In the genomic region with DNA sequence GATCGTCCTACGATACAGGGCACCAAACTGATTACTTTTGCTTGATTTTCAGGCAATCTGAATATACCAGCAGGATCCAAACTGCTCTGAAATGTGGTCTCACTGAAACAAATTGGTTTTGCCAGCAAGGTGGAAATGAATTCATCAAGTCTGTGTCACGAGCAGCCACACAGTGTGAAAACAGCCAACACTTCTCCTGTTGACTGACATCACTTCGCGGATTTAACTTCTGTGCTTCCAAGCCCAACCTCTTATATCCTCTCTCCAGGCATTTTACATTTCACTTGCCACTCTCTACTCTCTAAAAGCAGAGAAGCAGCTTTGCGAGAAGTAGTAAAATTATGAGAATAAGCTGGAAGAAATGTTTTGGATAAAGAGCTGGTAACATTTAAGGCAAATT, we compare ENCODE assay signal across 34 cellular contexts.
"Had no signal": no experiment of that assay in that cellular context is flagged by ENCODE, and none has a peak within 500 bp of the region (broad histone marks: within the 10 kb centered on the region; RNA-seq: fewer than 3 reads in every experiment).

No MANE protein-coding gene starts in this region.

- H3K4me1 ChIP-seq: adrenal gland, body of pancreas, colonic mucosa had no signal

- H3K9me3 Mint-ChIP-seq: activated B cell treated with CpG ODN at 0.5 μM for 24 hours; activated CD4-positive, alpha-beta memory T cell treated with anti-CD3 and anti-CD28 coated beads for 36 hours; activated CD4-positive, alpha-beta T cell treated with anti-CD3 and anti-CD28 coated beads, Interleukin-2, amount 10 ng/mL, durations not matched to agents 24 days and 14 days; activated naive CD4-positive, alpha-beta T cell treated with anti-CD3 and anti-CD28 coated beads for 36 hours; activated naive CD4-positive, alpha-beta T cell treated with anti-CD3 and anti-CD28 coated beads, Interleukin-2, amount 50 U/mL, for 24 hours; activated T-helper 1 cell treated with anti-CD3 and anti-CD28 coated beads, Interleukin-12 subunit alpha, Interleukin-12 subunit beta, Interleukin-2, Interleukin-4 antibody, amounts not matched to agents 30 ng/mL and 10 ng/mL and 1 ng/mL, durations not matched to agents 14 hours and 24 hours and 36 hours; dendritic cell treated with granulocyte-macrophage colony-stimulating factor and Interleukin-4, amounts not matched to agents 40 ng/mL and 50 ng/mL, for 4 days had no signal

- H3K27me3 Mint-ChIP-seq: activated B cell treated with CpG ODN at 0.5 μM for 24 hours; activated CD4-positive, alpha-beta memory T cell treated with anti-CD3 and anti-CD28 coated beads for 36 hours; activated CD4-positive, alpha-beta T cell treated with anti-CD3 and anti-CD28 coated beads, Interleukin-2, amount 10 ng/mL, durations not matched to agents 24 days and 14 days; activated CD8-positive, alpha-beta memory T cell treated with anti-CD3 and anti-CD28 coated beads, Interleukin-2, amount 10 ng/mL, durations not matched to agents 7 days and 5 days; activated naive CD4-positive, alpha-beta T cell treated with anti-CD3 and anti-CD28 coated beads, Interleukin-2, amount 50 U/mL, for 24 hours; activated naive CD8-positive, alpha-beta T cell treated with anti-CD3 and anti-CD28 coated beads for 36 hours; activated naive CD8-positive, alpha-beta T cell treated with anti-CD3 and anti-CD28 coated beads, Interleukin-2, amount 50 U/mL, for 24 hours; T-helper 17 cell had no signal

- H3K27ac ChIP-seq: adrenal gland, body of pancreas, colonic mucosa, dorsolateral prefrontal cortex, WERI-Rb-1 had no signal

- H3K9me3 ChIP-seq: adrenal gland, body of pancreas, colonic mucosa had no signal

- H3K4me3 ChIP-seq: adrenal gland, body of pancreas, colonic mucosa, dorsolateral prefrontal cortex had no signal

- DNase-seq: activated B cell treated with CpG ODN at 0.5 μM for 24 hours; activated CD4-positive, alpha-beta memory T cell treated with anti-CD3 and anti-CD28 coated beads for 36 hours; activated CD4-positive, alpha-beta T cell treated with anti-CD3 and anti-CD28 coated beads, Interleukin-2, amount 10 ng/mL, durations not matched to agents 24 days and 14 days; activated CD8-positive, alpha-beta memory T cell treated with anti-CD3 and anti-CD28 coated beads, Interleukin-2, amount 10 ng/mL, durations not matched to agents 7 days and 5 days; activated CD8-positive, alpha-beta memory T cell treated with anti-CD3 and anti-CD28 coated beads, Interleukin-2, amount 50 U/mL, for 4 hours; activated CD8-positive, alpha-beta T cell treated with anti-CD3 and anti-CD28 coated beads, Interleukin-2, amount 10 ng/mL, durations not matched to agents 7 days and 5 days; activated effector memory CD4-positive, alpha-beta T cell treated with anti-CD3 and anti-CD28 coated beads, Interleukin-2, amount 50 U/mL, for 16 hours; activated naive CD4-positive, alpha-beta T cell treated with anti-CD3 and anti-CD28 coated beads for 36 hours; activated naive CD8-positive, alpha-beta T cell treated with anti-CD3 and anti-CD28 coated beads for 36 hours; activated naive CD8-positive, alpha-beta T cell treated with anti-CD3 and anti-CD28 coated beads, Interleukin-2, amount 50 U/mL, for 24 hours; activated T-cell treated with anti-CD3 and anti-CD28 coated beads, Interleukin-2, amount 50 U/mL, for 1 hour; activated T-cell treated with anti-CD3 and anti-CD28 coated beads, Interleukin-2, amount 50 U/mL, for 48 hours; adrenal gland; amygdala; aorta; body of pancreas; central memory CD4-positive, alpha-beta T cell; cerebellar nuclear complex; colonic mucosa; dorsolateral prefrontal cortex; effector memory CD4-positive, alpha-beta T cell; endodermal cell; foreskin fibroblast; T-helper 1 cell; T-helper 17 cell; T1000; WERI-Rb-1 had no signal

- H3K36me3 ChIP-seq: adrenal gland, colonic mucosa, WERI-Rb-1 had no signal

- H3K4me3 Mint-ChIP-seq: activated B cell treated with CpG ODN at 0.5 μM for 24 hours; activated CD4-positive, alpha-beta memory T cell treated with anti-CD3 and anti-CD28 coated beads for 36 hours; activated CD4-positive, alpha-beta T cell treated with anti-CD3 and anti-CD28 coated beads, Interleukin-2, amount 10 ng/mL, durations not matched to agents 24 days and 14 days; activated CD8-positive, alpha-beta memory T cell treated with anti-CD3 and anti-CD28 coated beads, Interleukin-2, amount 10 ng/mL, durations not matched to agents 7 days and 5 days; activated CD8-positive, alpha-beta T cell treated with anti-CD3 and anti-CD28 coated beads, Interleukin-2, amount 10 ng/mL, durations not matched to agents 7 days and 5 days; activated naive CD4-positive, alpha-beta T cell treated with anti-CD3 and anti-CD28 coated beads for 36 hours; activated naive CD4-positive, alpha-beta T cell treated with anti-CD3 and anti-CD28 coated beads, Interleukin-2, amount 50 U/mL, for 24 hours; activated naive CD8-positive, alpha-beta T cell treated with anti-CD3 and anti-CD28 coated beads for 36 hours; activated naive CD8-positive, alpha-beta T cell treated with anti-CD3 and anti-CD28 coated beads, Interleukin-2, amount 50 U/mL, for 24 hours; activated T-helper 1 cell treated with anti-CD3 and anti-CD28 coated beads, Interleukin-12 subunit alpha, Interleukin-12 subunit beta, Interleukin-2, Interleukin-4 antibody, amounts not matched to agents 30 ng/mL and 10 ng/mL and 1 ng/mL, durations not matched to agents 14 hours and 24 hours and 36 hours; dendritic cell treated with granulocyte-macrophage colony-stimulating factor and Interleukin-4, amounts not matched to agents 40 ng/mL and 50 ng/mL, for 4 days; endodermal cell; T-helper 17 cell; T-helper 2 cell treated with Interferon-gamma antibody and Interleukin-4, amounts not matched to agents 5 μg/mL and 100 μg/mL, for 36 hours had no signal

- ATAC-seq: activated CD4-positive, CD25-positive, alpha-beta regulatory T cell treated with anti-CD3 and anti-CD28 coated beads, Interleukin-2, amount 50 U/mL, for 24 hours; activated CD8-positive, alpha-beta memory T cell treated with anti-CD3 and anti-CD28 coated beads, Interleukin-2, amount 10 ng/mL, durations not matched to agents 7 days and 5 days; activated CD8-positive, alpha-beta T cell treated with anti-CD3 and anti-CD28 coated beads, Interleukin-2, amount 10 ng/mL, durations not matched to agents 7 days and 5 days; activated naive CD8-positive, alpha-beta T cell treated with anti-CD3 and anti-CD28 coated beads, Interleukin-2, amount 50 U/mL, for 24 hours; body of pancreas; esophagus mucosa; T-helper 17 cell had no signal

- H3K36me3 Mint-ChIP-seq: activated CD4-positive, alpha-beta memory T cell treated with anti-CD3 and anti-CD28 coated beads for 36 hours; activated CD8-positive, alpha-beta memory T cell treated with anti-CD3 and anti-CD28 coated beads, Interleukin-2, amount 10 ng/mL, durations not matched to agents 7 days and 5 days; activated naive CD4-positive, alpha-beta T cell treated with anti-CD3 and anti-CD28 coated beads, Interleukin-2, amount 50 U/mL, for 24 hours; activated naive CD8-positive, alpha-beta T cell treated with anti-CD3 and anti-CD28 coated beads for 36 hours had no signal

- H3K27me3 ChIP-seq: adrenal gland, body of pancreas, colonic mucosa had no signal

- H3K4me1 Mint-ChIP-seq: activated B cell treated with CpG ODN at 0.5 μM for 24 hours; activated CD4-positive, alpha-beta T cell treated with anti-CD3 and anti-CD28 coated beads, Interleukin-2, amount 10 ng/mL, durations not matched to agents 24 days and 14 days; activated CD8-positive, alpha-beta memory T cell treated with anti-CD3 and anti-CD28 coated beads, Interleukin-2, amount 10 ng/mL, durations not matched to agents 7 days and 5 days; activated naive CD4-positive, alpha-beta T cell treated with anti-CD3 and anti-CD28 coated beads, Interleukin-2, amount 50 U/mL, for 24 hours; activated naive CD8-positive, alpha-beta T cell treated with anti-CD3 and anti-CD28 coated beads for 36 hours; activated naive CD8-positive, alpha-beta T cell treated with anti-CD3 and anti-CD28 coated beads, Interleukin-2, amount 50 U/mL, for 24 hours; endodermal cell; T-helper 17 cell had no signal

- H3K27ac Mint-ChIP-seq: activated B cell treated with CpG ODN at 0.5 μM for 24 hours; activated CD4-positive, alpha-beta memory T cell treated with anti-CD3 and anti-CD28 coated beads for 36 hours; activated CD4-positive, alpha-beta T cell treated with anti-CD3 and anti-CD28 coated beads, Interleukin-2, amount 10 ng/mL, durations not matched to agents 24 days and 14 days; activated CD8-positive, alpha-beta memory T cell treated with anti-CD3 and anti-CD28 coated beads, Interleukin-2, amount 10 ng/mL, durations not matched to agents 7 days and 5 days; activated CD8-positive, alpha-beta T cell treated with anti-CD3 and anti-CD28 coated beads, Interleukin-2, amount 10 ng/mL, durations not matched to agents 7 days and 5 days; activated naive CD4-positive, alpha-beta T cell treated with anti-CD3 and anti-CD28 coated beads for 36 hours; activated naive CD4-positive, alpha-beta T cell treated with anti-CD3 and anti-CD28 coated beads, Interleukin-2, amount 50 U/mL, for 24 hours; activated naive CD8-positive, alpha-beta T cell treated with anti-CD3 and anti-CD28 coated beads for 36 hours; activated naive CD8-positive, alpha-beta T cell treated with anti-CD3 and anti-CD28 coated beads, Interleukin-2, amount 50 U/mL, for 24 hours; activated T-helper 1 cell treated with anti-CD3 and anti-CD28 coated beads, Interleukin-12 subunit alpha, Interleukin-12 subunit beta, Interleukin-2, Interleukin-4 antibody, amounts not matched to agents 30 ng/mL and 10 ng/mL and 1 ng/mL, durations not matched to agents 14 hours and 24 hours and 36 hours; activated T-helper 2 cell treated with anti-CD3 and anti-CD28 coated beads, Interferon-gamma antibody, Interleukin-2, Interleukin-4, amounts not matched to agents 10 μg/mL and 5 μg/mL and 100 μg/mL, durations not matched to agents 14 hours and 24 hours and 36 hours; dendritic cell treated with granulocyte-macrophage colony-stimulating factor and Interleukin-4, amounts not matched to agents 40 ng/mL and 50 ng/mL, for 4 days; endodermal cell; T-helper 17 cell; T-helper 2 cell treated with Interferon-gamma antibody and Interleukin-4, amounts not matched to agents 5 μg/mL and 100 μg/mL, for 36 hours had no signal
